Comparison of ENCODE assay signal across 28 cellular contexts in the genomic region with DNA sequence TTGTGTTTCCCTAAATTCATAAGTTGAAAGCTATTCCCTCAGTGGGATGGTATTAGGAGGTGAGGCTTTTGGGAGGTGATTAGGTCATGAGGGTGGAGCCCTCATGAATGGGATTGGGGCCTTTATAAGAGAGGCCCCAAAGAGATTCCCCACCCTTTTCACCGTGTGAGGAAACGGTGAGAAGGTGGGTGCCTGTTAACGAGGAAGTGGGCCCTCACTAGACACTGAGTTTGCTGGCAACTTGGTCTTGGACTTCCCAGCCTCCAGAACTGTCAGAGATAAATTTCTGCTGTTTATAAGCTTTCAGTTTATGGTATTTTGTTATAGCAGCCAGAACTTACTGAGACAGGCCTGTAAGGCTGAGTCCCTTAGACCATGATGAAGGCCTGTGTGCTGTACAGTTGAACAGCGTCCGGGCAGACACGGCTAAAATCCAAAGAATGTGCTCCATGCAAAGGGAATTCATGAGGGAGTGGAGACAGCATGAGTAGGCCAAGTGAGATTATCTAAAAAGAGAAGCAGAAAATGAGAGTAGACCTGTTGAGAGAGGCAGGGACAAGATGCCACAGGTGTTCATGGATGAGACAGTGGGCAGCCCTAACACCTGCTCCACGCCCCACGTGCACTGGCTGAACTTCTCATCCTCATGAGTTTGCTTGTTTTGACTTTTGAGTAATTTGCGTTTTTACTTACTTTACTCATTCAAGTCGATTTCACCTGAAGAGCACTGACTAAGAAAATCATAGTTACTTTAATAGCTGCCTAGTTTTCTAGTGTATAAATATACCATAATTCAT.
DNase-seq lines count a peak whose midpoint lies in the region; ATAC-seq and TF ChIP-seq lines count a peak whose summit lies in the region.
"Had no signal": no experiment of that assay in that cellular context is flagged by ENCODE, and none has a peak within 500 bp of the region (broad histone marks: within the 10 kb centered on the region; RNA-seq: fewer than 3 reads in every experiment).

No MANE protein-coding gene starts in this region.

- H3K27me3 ChIP-seq in DND-41 (ENCODE audit: insufficient read depth, low read length, poor library complexity), result no peaks in the 10 kb centered on the region
- H3K27me3 ChIP-seq in naive thymus-derived CD4-positive, alpha-beta T cell (ENCODE audit: control insufficient read depth in 2 of 2, insufficient read depth in 2 of 2, low read length in 2 of 2), result no peaks in the 10 kb centered on the region
- H3K27me3 ChIP-seq: brain microvascular endothelial cell, uterus had no signal

- no peak for TF ChIP-seq CTCF in DND-41 (IDR thresholded peaks at IDR 0.05; ENCODE audit: borderline replicate concordance, extremely low read depth, low read length, poor library complexity, severe bottlenecking)
- TF ChIP-seq CTCF in HEK293 (tag by site-specific recombination; IDR thresholded peaks at IDR 0.05), result no peak

- DNase-seq in DND-41 (no peak), RPMI8226 (peak; percentile 87), NCI-H1092 treated with DMSO at 0.1 percent for 48 hours (lab: John Stamatoyannopoulos, UW) (no peak), CD1c-positive myeloid dendritic cell (ENCODE audit: extremely low spot score) (no peak)
- DNase-seq in naive thymus-derived CD4-positive, alpha-beta T cell, result no peak
- DNase-seq: activated CD4-positive, alpha-beta T cell treated with anti-CD3 and anti-CD28 coated beads, Interleukin-2, amount 10 ng/mL, durations not matched to agents 7 days and 5 days; activated CD8-positive, alpha-beta memory T cell treated with anti-CD3 and anti-CD28 coated beads, Interleukin-2, amount 10 ng/mL, durations not matched to agents 7 days and 5 days; activated naive CD4-positive, alpha-beta T cell; activated T-cell treated with anti-CD3 and anti-CD28 coated beads, Interleukin-2, amount 50 U/mL, for 72 hours; brain microvascular endothelial cell; DMS53; GF-D8; mesenchymal stem cell; NCI-H1417; NCI-H2081; NCI-H226; NCI-H69; stimulated activated CD4-positive, alpha-beta T cell treated with anti-CD3 and anti-CD28 coated beads, Interleukin-15, amount 100 ng/mL, for 24 hours; stimulated activated naive CD8-positive, alpha-beta T cell treated with anti-CD3 and anti-CD28 coated beads, Interleukin-15, Interleukin-2, amounts not matched to agents 100 U/mL and 50 U/mL, for 24 hours; T-helper 9 cell; uterus had no signal

- no peaks in the 10 kb centered on the region for H3K79me2 ChIP-seq in DND-41 (ENCODE audit: insufficient read depth, low read length)

- H2AFZ ChIP-seq in DND-41 (ENCODE audit: low read depth, low read length), result peak overlapping the region; percentile 48; the same call in 1 of the 2 replicates

- CTCF ChIA-PET in HEK293 (lab: Yijun Ruan, JAX), result no interaction called here
- CTCF ChIA-PET in naive thymus-derived CD4-positive, alpha-beta T cell (lab: Charles Lee), result no interaction called here

- ATAC-seq in DND-41 (ENCODE audit: insufficient read depth, low read depth) (no peak), HG03342 (IDR thresholded peaks at IDR 0.05; ENCODE audit: unreplicated experiment) (no peak), GM21619 (IDR thresholded peaks at IDR 0.05; ENCODE audit: unreplicated experiment) (no peak)
- ATAC-seq in naive thymus-derived CD4-positive, alpha-beta T cell, result no peak
- ATAC-seq: activated T-cell treated with anti-CD3 and anti-CD28 coated beads, Interleukin-2, amount 50 U/mL, for 72 hours; left lobe of liver; stimulated activated naive CD8-positive, alpha-beta T cell treated with anti-CD3 and anti-CD28 coated beads, Interleukin-15, Interleukin-2, amounts not matched to agents 100 U/mL and 50 U/mL, for 24 hours had no signal

- H3K36me3 Mint-ChIP-seq in naive thymus-derived CD4-positive, alpha-beta T cell, result peaks cover 0 to 9% (median 0%) of the 10 kb centered on the region in 5 donors

- no peak overlapping the region for H3K4me3 ChIP-seq in DND-41 (ENCODE audit: low read depth in 1 of 2, low read length in 2 of 2)
- H3K4me3 ChIP-seq in HEK293 (ENCODE audit: low read depth, low read length), result no peak overlapping the region
- no peak overlapping the region for H3K4me3 ChIP-seq in naive thymus-derived CD4-positive, alpha-beta T cell (ENCODE audit: low read length)
- H3K4me3 ChIP-seq: SK-N-MC, thoracic aorta, uterus had no signal

- POLR2A ChIA-PET in HEK293 (lab: Yijun Ruan, JAX), result no interaction called here
- POLR2A ChIA-PET in naive thymus-derived CD4-positive, alpha-beta T cell (lab: Charles Lee), result no interaction called here

- intact Hi-C loops in naive thymus-derived CD4-positive, alpha-beta T cell (cut with micrococcal nuclease), result loop anchor here in 1 of 2 donors (1.0 to 10.0 kb wide), 2 partner anchors 7 to 283 kb away; no protein-coding TSS in a partner anchor

- H3K9me3 ChIP-seq in DND-41 (ENCODE audit: insufficient read depth, low read length, severe bottlenecking), result no peaks in the 10 kb centered on the region
- no peaks in the 10 kb centered on the region for H3K9me3 ChIP-seq in HEK293 (ENCODE audit: control insufficient read depth, insufficient read depth, low read depth, low read length)
- no peaks in the 10 kb centered on the region for H3K9me3 ChIP-seq in naive thymus-derived CD4-positive, alpha-beta T cell (ENCODE audit: control insufficient read depth in 2 of 3, low read length in 3 of 3)
- H3K9me3 ChIP-seq: neutrophil, thoracic aorta, uterus had no signal

- H3K4me1 Mint-ChIP-seq in naive thymus-derived CD4-positive, alpha-beta T cell, result peaks cover 41 to 73% (median 61%) of the 10 kb centered on the region in 7 donors

- H3K27ac ChIP-seq in DND-41 (ENCODE audit: low read length) (peak overlapping the region; percentile 42), HEK293 (ENCODE audit: extremely low read depth, low read depth, low read length) (no peak overlapping the region)
- H3K27ac ChIP-seq in naive thymus-derived CD4-positive, alpha-beta T cell (ENCODE audit: low read depth, low read length), result peak overlapping the region; percentile 68
- H3K27ac ChIP-seq: brain microvascular endothelial cell, neutrophil, SK-N-MC, thoracic aorta, uterus had no signal

- H3K27me3 Mint-ChIP-seq in naive thymus-derived CD4-positive, alpha-beta T cell, result no peaks in the 10 kb centered on the region
- H3K27me3 Mint-ChIP-seq: activated CD4-positive, alpha-beta T cell treated with anti-CD3 and anti-CD28 coated beads, Interleukin-2, amount 10 ng/mL, durations not matched to agents 7 days and 5 days; activated CD8-positive, alpha-beta memory T cell treated with anti-CD3 and anti-CD28 coated beads, Interleukin-2, amount 10 ng/mL, durations not matched to agents 7 days and 5 days had no signal

- no peak overlapping the region for H3K4me2 ChIP-seq in DND-41 (ENCODE audit: insufficient read depth, low read length)

- no peaks in the 10 kb centered on the region for H3K36me3 ChIP-seq in DND-41 (ENCODE audit: insufficient read depth, low read length)
- H3K36me3 ChIP-seq in HEK293 (ENCODE audit: control insufficient read depth in 2 of 2, insufficient read depth in 1 of 2, low read length in 2 of 2), result no peaks in the 10 kb centered on the region
- no peaks in the 10 kb centered on the region for H3K36me3 ChIP-seq in naive thymus-derived CD4-positive, alpha-beta T cell (ENCODE audit: control insufficient read depth in 2 of 3, insufficient read depth in 3 of 3, low read length in 3 of 3)
- H3K36me3 ChIP-seq: brain microvascular endothelial cell, neutrophil, thoracic aorta, uterus had no signal

- peak overlapping the region in 8 of 9 donors; percentile 47 to 100 (median 86) for H3K27ac Mint-ChIP-seq in naive thymus-derived CD4-positive, alpha-beta T cell
- H3K27ac Mint-ChIP-seq: activated T-cell treated with anti-CD3 and anti-CD28 coated beads, Interleukin-2, amount 50 U/mL, for 72 hours had no signal

- no peak overlapping the region for H3K9ac ChIP-seq in DND-41 (ENCODE audit: low read depth, low read length)

- H4K20me1 ChIP-seq in DND-41 (ENCODE audit: insufficient read depth, low read length), result no peaks in the 10 kb centered on the region

- H3K9me3 Mint-ChIP-seq in naive thymus-derived CD4-positive, alpha-beta T cell, result peaks cover 0 to 3% (median 0%) of the 10 kb centered on the region in 11 donors
- H3K9me3 Mint-ChIP-seq: activated T-cell treated with anti-CD3 and anti-CD28 coated beads, Interleukin-2, amount 50 U/mL, for 72 hours had no signal

- H3K4me3 Mint-ChIP-seq in naive thymus-derived CD4-positive, alpha-beta T cell, result peak overlapping the region in 5 of 10 donors; percentile 7 to 45 (median 39)
- H3K4me3 Mint-ChIP-seq: activated CD4-positive, alpha-beta T cell treated with anti-CD3 and anti-CD28 coated beads, Interleukin-2, amount 10 ng/mL, durations not matched to agents 7 days and 5 days had no signal

- H3K4me1 ChIP-seq in DND-41 (ENCODE audit: insufficient read depth, low read length) (peaks cover 77% of the 10 kb centered on the region), HEK293 (ENCODE audit: control insufficient read depth, insufficient read depth, low read length) (peaks cover 6% of the 10 kb centered on the region; the same call in 1 of the 2 replicates)
- peaks cover 36 to 49% of the 10 kb centered on the region in 2 donors for H3K4me1 ChIP-seq in naive thymus-derived CD4-positive, alpha-beta T cell (ENCODE audit: control insufficient read depth in 2 of 2, insufficient read depth in 2 of 2, low read length in 2 of 2)
- H3K4me1 ChIP-seq: uterus had no signal

TF ChIP-seq in HEK293, 187 proteins besides CTCF, POLR2A, EP300 and RAD21:
- TF ChIP-seq SCRT1 (tag by site-specific recombination; IDR thresholded peaks at IDR 0.05; ENCODE audit: borderline replicate concordance) (peak; percentile 44; the same call in 1 of the 2 replicates), ZNF138 (tag by site-specific recombination; IDR thresholded peaks at IDR 0.05; ENCODE audit: borderline replicate concordance) (no peak), SCRT2 (tag by site-specific recombination; IDR thresholded peaks at IDR 0.05) (peak; percentile 78)
